Comparison of ENCODE assay signal across 18 cellular contexts in genomic region chr4:173504181-173504503, GRCh38. TPM values are rescaled to one million over a fixed set of nuclear protein-coding genes. Genes with fewer than 3 reads are reported as not detected.
DNase-seq lines count a peak whose midpoint lies in the region; ATAC-seq and TF ChIP-seq lines count a peak whose summit lies in the region.
"Had no signal": no experiment of that assay in that cellular context is flagged by ENCODE, and none has a peak within 500 bp of the region (broad histone marks: within the 10 kb centered on the region; RNA-seq: fewer than 3 reads in every experiment).

No MANE protein-coding gene starts in this region.

- 15% methylated on average over 7 of the region's 7 CpGs for WGBS in right cardiac atrium

- no peak overlapping the region for H3K9ac ChIP-seq in adipocyte (ENCODE audit: low read length)

- no peaks in the 10 kb centered on the region for H3K36me3 ChIP-seq in left ventricle myocardium inferior
- H3K36me3 ChIP-seq in adipocyte (ENCODE audit: control insufficient read depth, insufficient read depth, low read length, severe bottlenecking) = no peaks in the 10 kb centered on the region
- no peaks in the 10 kb centered on the region for H3K36me3 ChIP-seq in vagina
- H3K36me3 ChIP-seq: HAP-1 had no signal

- H3K27ac ChIP-seq in left ventricle myocardium inferior (replicated peaks) = no peak overlapping the region
- H3K27ac ChIP-seq in right cardiac atrium (ENCODE audit: low read length) = no peak overlapping the region
- no peak overlapping the region for H3K27ac ChIP-seq in vagina

- H3K27me3 ChIP-seq in left ventricle myocardium inferior (ENCODE audit: low read depth) (peaks cover 49% of the 10 kb centered on the region), adipocyte (replicated peaks; ENCODE audit: control insufficient read depth, insufficient read depth, low read length) (no peaks in the 10 kb centered on the region), right cardiac atrium (ENCODE audit: control insufficient read depth, insufficient read depth) (no peaks in the 10 kb centered on the region), vagina (no peaks in the 10 kb centered on the region)

- TF ChIP-seq CTCF in left ventricle myocardium inferior (IDR thresholded peaks at IDR 0.05; ENCODE audit: borderline replicate concordance) (no peak), vagina (IDR thresholded peaks at IDR 0.05) (no peak)

- ATAC-seq in right cardiac atrium (no peak), HG03175 (IDR thresholded peaks at IDR 0.05; ENCODE audit: unreplicated experiment) (no peak), HG03457 (IDR thresholded peaks at IDR 0.05; ENCODE audit: unreplicated experiment) (no peak), HG03565 (IDR thresholded peaks at IDR 0.05; ENCODE audit: unreplicated experiment) (no peak)
- ATAC-seq: Panc1 had no signal

- peaks cover 18% of the 10 kb centered on the region for H3K4me1 ChIP-seq in left ventricle myocardium inferior
- peaks cover 13% of the 10 kb centered on the region for H3K4me1 ChIP-seq in adipocyte (ENCODE audit: control insufficient read depth, insufficient read depth, low read length)
- peaks cover 3% of the 10 kb centered on the region for H3K4me1 ChIP-seq in right cardiac atrium (ENCODE audit: control insufficient read depth, insufficient read depth, low read length)
- H3K4me1 ChIP-seq in vagina = peaks cover 19% of the 10 kb centered on the region
- H3K4me1 ChIP-seq: HAP-1 had no signal

- no peak for TF ChIP-seq POLR2A in vagina (IDR thresholded peaks at IDR 0.05)

- H3K9me3 ChIP-seq in left ventricle myocardium inferior (replicated peaks) (no peaks in the 10 kb centered on the region), adipocyte (ENCODE audit: control insufficient read depth, low read length) (no peaks in the 10 kb centered on the region), right cardiac atrium (ENCODE audit: control insufficient read depth, low read length) (no peaks in the 10 kb centered on the region), vagina (no peaks in the 10 kb centered on the region)
- H3K9me3 ChIP-seq: HAP-1 had no signal

- intact Hi-C loops in left ventricle myocardium inferior (cut with micrococcal nuclease) (loop anchor here (10.0 kb wide), 1 partner anchor 251 kb away; no protein-coding TSS in a partner anchor), cardiac septum (cut with DNase I) (loop anchor here (10.0 kb wide), 2 partner anchors 331 to 811 kb away; no protein-coding TSS in a partner anchor), right cardiac atrium (cut with DNase I) (loop anchor here in 2 of 4 donors (10.0 kb wide), 3 partner anchors 241 to 651 kb away; no protein-coding TSS in a partner anchor), vagina (cut with DNase I) (no loop called here)

- no peak overlapping the region for H3K4me3 ChIP-seq in left ventricle myocardium inferior
- H3K4me3 ChIP-seq in adipocyte (ENCODE audit: low read length) = peak overlapping the region; percentile 38
- H3K4me3 ChIP-seq in right cardiac atrium (ENCODE audit: low read length) = no peak overlapping the region
- H3K4me3 ChIP-seq in vagina = no peak overlapping the region
- H3K4me3 ChIP-seq: HAP-1 had no signal

- peak; percentile 37 for DNase-seq in left ventricle myocardium inferior
- no peak for DNase-seq in cardiac septum (ENCODE audit: low spot score)
- no peak for DNase-seq in adipocyte (ENCODE audit: low read depth)
- peak in 2 of 3 donors; percentile 79 to 84 for DNase-seq in right cardiac atrium
- DNase-seq in vagina (ENCODE audit: extremely low spot score in 2 of 2) = peak; percentile 64 to 74
- DNase-seq: C1 segment of cervical spinal cord, DMS 273 treated with DMSO at 0.1 percent for 48 hours, KBM-7, NCI-H1048, NCI-H345, NCI-H69, SHP77 treated with DMSO at 0.1 percent for 48 hours had no signal

RNA-seq across cellular contexts. Expression of gene HAND2, which starts 25.9 kb away (rescaled TPM):
- 117 TPM for total RNA-seq in left ventricle myocardium inferior
- 161 TPM for total RNA-seq in cardiac septum
- 100 to 1,000 TPM in 3 of 4 donors, 10 to 100 TPM in 1; 69.3 to 154 (median 136) TPM for total RNA-seq in right cardiac atrium
- 115 TPM for polyA plus RNA-seq in right cardiac atrium
- total RNA-seq in vagina = 26.0 TPM
- total RNA-seq: M059J had no signal

Comparison
In these comparisons a context has a peak if more than half of its experiments do, and no peak if none do; other contexts are left out.
1. DNase-seq: peak in left ventricle myocardium inferior (single experiment), right cardiac atrium (2 of 3) and vagina (2 of 2); none in cardiac septum (single experiment) and adipocyte (single experiment).